In genomic region chr14:53570411-53571387, GRCh38 we compare ENCODE assay signal across 12 cellular contexts.
A peak's percentile ranks its signal among the peaks of the same experiment; 100 is the strongest.
DNase-seq lines count a peak whose midpoint lies in the region; ATAC-seq, FAIRE-seq and TF ChIP-seq lines count a peak whose summit lies in the region.
"Had no signal": no experiment of that assay in that cellular context is flagged by ENCODE, and none has a peak within 500 bp of the region (broad histone marks: within the 10 kb centered on the region; RNA-seq: fewer than 3 reads in every experiment).

No MANE protein-coding gene starts in this region.

- no peaks in the 10 kb centered on the region for H3K4me1 Mint-ChIP-seq in CD8-positive, alpha-beta T cell (ENCODE audit: low read depth)

- DNase-seq in GM12892 (ENCODE audit: insufficient read length), result peak; percentile 41
- DNase-seq in left colon, result no peak
- DNase-seq in NCI-H1694 treated with DMSO at 0.1 percent for 48 hours (lab: John Stamatoyannopoulos, UW), result no peak
- no peak for DNase-seq in DMS79 treated with DMSO at 0.1 percent for 48 hours (lab: John Stamatoyannopoulos, UW)
- DNase-seq in CD8-positive, alpha-beta T cell, result no peak
- DNase-seq: Karpas-422, substantia nigra had no signal

- TF ChIP-seq POLR2A in GM12892 (IDR thresholded peaks at IDR 0.05; ENCODE audit: low read depth, low read length), result peak; percentile 58; the same call in 1 of the 2 replicates

- POLR2A ChIA-PET in CD8-positive, alpha-beta T cell (lab: Charles Lee), result no interaction called here

- H3K4me3 Mint-ChIP-seq in CD8-positive, alpha-beta T cell, result no peak overlapping the region
- H3K4me3 Mint-ChIP-seq: dendritic cell treated with granulocyte-macrophage colony-stimulating factor and Interleukin-4, amounts not matched to agents 40 ng/mL and 50 ng/mL, for 4 days had no signal

- H3K27me3 Mint-ChIP-seq in CD8-positive, alpha-beta T cell (ENCODE audit: low read depth), result peaks cover 10% of the 10 kb centered on the region

- H3K36me3 ChIP-seq in CD8-positive, alpha-beta T cell (ENCODE audit: insufficient read depth, low read length), result no peaks in the 10 kb centered on the region
- H3K36me3 ChIP-seq: BLaER1 had no signal

- ATAC-seq in GM19395 (IDR thresholded peaks at IDR 0.05; ENCODE audit: unreplicated experiment) (peak; percentile 97), HG02870 (IDR thresholded peaks at IDR 0.05; ENCODE audit: unreplicated experiment) (peak; percentile 98), HG03575 (IDR thresholded peaks at IDR 0.05; ENCODE audit: extremely low read depth, insufficient number of reproducible peaks, low FRiP score, unreplicated experiment) (peak; percentile 94), left colon (no peak)
- no peak for ATAC-seq in CD8-positive, alpha-beta T cell

- CTCF ChIA-PET in CD8-positive, alpha-beta T cell (lab: Charles Lee), result no interaction called here

- peaks cover 6% of the 10 kb centered on the region for H3K9me3 Mint-ChIP-seq in CD8-positive, alpha-beta T cell

- H3K4me1 ChIP-seq in CD8-positive, alpha-beta T cell (ENCODE audit: insufficient read depth, low read length), result no peaks in the 10 kb centered on the region

- H3K9me3 ChIP-seq in CD8-positive, alpha-beta T cell (ENCODE audit: low read length), result no peaks in the 10 kb centered on the region
- H3K9me3 ChIP-seq: BLaER1 had no signal

- no peaks in the 10 kb centered on the region for H3K27me3 ChIP-seq in CD8-positive, alpha-beta T cell (ENCODE audit: insufficient read depth, low read length)
- H3K27me3 ChIP-seq: BLaER1 had no signal

- FAIRE-seq in GM12892 (lab: Jason Lieb, UNC), result peak; percentile 98

- no peak overlapping the region for H3K27ac ChIP-seq in CD8-positive, alpha-beta T cell (ENCODE audit: low read depth, low read length)
- H3K27ac ChIP-seq: BLaER1 had no signal

- no peak for TF ChIP-seq CTCF in CD8-positive, alpha-beta T cell (IDR thresholded peaks at IDR 0.05)

- no peak overlapping the region for H3K27ac Mint-ChIP-seq in CD8-positive, alpha-beta T cell
- H3K27ac Mint-ChIP-seq: dendritic cell treated with granulocyte-macrophage colony-stimulating factor and Interleukin-4, amounts not matched to agents 40 ng/mL and 50 ng/mL, for 4 days had no signal

- intact Hi-C loops in left colon (cut with DNase I, micrococcal nuclease), result no loop called here
- intact Hi-C loops in CD8-positive, alpha-beta T cell (cut with DNase I, micrococcal nuclease), result no loop called here

- H3K36me3 Mint-ChIP-seq in CD8-positive, alpha-beta T cell, result no peaks in the 10 kb centered on the region

- H3K4me3 ChIP-seq in CD8-positive, alpha-beta T cell (ENCODE audit: low read depth, low read length), result no peak overlapping the region
- H3K4me3 ChIP-seq: BLaER1 had no signal

Comparison
In these comparisons a context has a peak if more than half of its experiments do, and no peak if none do; other contexts are left out.
1. ATAC-seq: peak in GM19395 (single experiment), HG02870 (single experiment) and HG03575 (single experiment); none in left colon (single experiment) and CD8-positive, alpha-beta T cell (single experiment).